9 cellular contexts compared by ENCODE assay signal in genomic region chr20:62356948-62357667, GRCh38. TPM values are rescaled to one million over a fixed set of nuclear protein-coding genes. Genes with fewer than 3 reads are reported as not detected.
DNase-seq lines count a peak whose midpoint lies in the region; ATAC-seq and TF ChIP-seq lines count a peak whose summit lies in the region.
"Had no signal": no experiment of that assay in that cellular context is flagged by ENCODE, and none has a peak within 500 bp of the region (broad histone marks: within the 10 kb centered on the region; RNA-seq: fewer than 3 reads in every experiment).

No MANE protein-coding gene starts in this region.

- H3K4me3 Mint-ChIP-seq in activated CD8-positive, alpha-beta T cell treated with anti-CD3 and anti-CD28 coated beads, Interleukin-2, amount 10 ng/mL, durations not matched to agents 7 days and 5 days: no peak overlapping the region

- H3K27me3 ChIP-seq in testis: no peaks in the 10 kb centered on the region

- POLR2A ChIA-PET in GM10248 (lab: Yijun Ruan, JAX): no interaction called here
- POLR2A ChIA-PET in activated CD8-positive, alpha-beta T cell treated with anti-CD3 and anti-CD28 coated beads, Interleukin-2, amount 10 ng/mL, durations not matched to agents 7 days and 5 days (lab: Charles Lee): no interaction called here

- no peaks in the 10 kb centered on the region for H3K9me3 Mint-ChIP-seq in activated CD8-positive, alpha-beta T cell treated with anti-CD3 and anti-CD28 coated beads, Interleukin-2, amount 10 ng/mL, durations not matched to agents 7 days and 5 days (ENCODE audit: insufficient read depth)
- H3K9me3 Mint-ChIP-seq: nephron had no signal

- TF ChIP-seq RAD21 in Ishikawa (IDR thresholded peaks at IDR 0.05; ENCODE audit: low read depth): no peak; the same call in 1 of the 2 replicates

- TF ChIP-seq EP300 in Ishikawa (IDR thresholded peaks at IDR 0.05; ENCODE audit: borderline replicate concordance): peak; percentile 96

- WGBS in testis, 2 donors: 44 to 70% methylated on average over 12 to 28 of the region's 29 CpGs

- H3K36me3 ChIP-seq in testis (ENCODE audit: low read depth, missing control alignments): no peaks in the 10 kb centered on the region

- no peaks in the 10 kb centered on the region for H3K9me3 ChIP-seq in testis

- CTCF ChIA-PET in GM10248 (lab: Yijun Ruan, JAX): interaction anchor here (1.3 to 2.1 kb wide), 2 partner anchors 11 to 25 kb away, joined by 5 to 8 read pairs; partner anchors contain the start of gene LAMA5
- CTCF ChIA-PET in activated CD8-positive, alpha-beta T cell treated with anti-CD3 and anti-CD28 coated beads, Interleukin-2, amount 10 ng/mL, durations not matched to agents 7 days and 5 days (lab: Charles Lee): no interaction called here

- no peak for TF ChIP-seq POLR2A in testis (IDR thresholded peaks at IDR 0.05)

- ATAC-seq in HG03196 (IDR thresholded peaks at IDR 0.05; ENCODE audit: unreplicated experiment): no peak
- no peak for ATAC-seq in activated CD8-positive, alpha-beta T cell treated with anti-CD3 and anti-CD28 coated beads, Interleukin-2, amount 10 ng/mL, durations not matched to agents 7 days and 5 days

- H3K36me3 Mint-ChIP-seq in activated CD8-positive, alpha-beta T cell treated with anti-CD3 and anti-CD28 coated beads, Interleukin-2, amount 10 ng/mL, durations not matched to agents 7 days and 5 days (ENCODE audit: low read depth): no peaks in the 10 kb centered on the region

- H3K4me1 ChIP-seq in testis: peaks cover 52% of the 10 kb centered on the region

- peak; percentile 82 for DNase-seq in brain pericyte (ENCODE audit: low read depth, low spot score)
- peak; percentile 77 for DNase-seq in iris pigment epithelial cell (ENCODE audit: low read depth)
- no peak for DNase-seq in testis
- no peak for DNase-seq in GM10248 (ENCODE audit: extremely low spot score)
- no peak for DNase-seq in activated CD8-positive, alpha-beta memory T cell treated with anti-CD3 and anti-CD28 coated beads, Interleukin-2, amount 50 U/mL, for 4 hours
- DNase-seq in activated CD8-positive, alpha-beta T cell treated with anti-CD3 and anti-CD28 coated beads, Interleukin-2, amount 10 ng/mL, durations not matched to agents 7 days and 5 days: no peak

- intact Hi-C loops in testis (cut with DNase I; ENCODE audit: low total_unique reads): no loop called here

- TF ChIP-seq CTCF in testis (IDR thresholded peaks at IDR 0.05): no peak
- TF ChIP-seq CTCF in GM10248 (IDR thresholded peaks at IDR 0.05; ENCODE audit: control extremely low read depth, extremely low read depth, low read depth, missing control alignments): no peak

- no peaks in the 10 kb centered on the region for H3K27me3 Mint-ChIP-seq in activated CD8-positive, alpha-beta T cell treated with anti-CD3 and anti-CD28 coated beads, Interleukin-2, amount 10 ng/mL, durations not matched to agents 7 days and 5 days (ENCODE audit: low read depth)

- no peaks in the 10 kb centered on the region for H3K4me1 Mint-ChIP-seq in activated CD8-positive, alpha-beta T cell treated with anti-CD3 and anti-CD28 coated beads, Interleukin-2, amount 10 ng/mL, durations not matched to agents 7 days and 5 days (ENCODE audit: low read depth)

- no peak overlapping the region for H3K27ac Mint-ChIP-seq in activated CD8-positive, alpha-beta T cell treated with anti-CD3 and anti-CD28 coated beads, Interleukin-2, amount 10 ng/mL, durations not matched to agents 7 days and 5 days

- H3K27ac ChIP-seq in testis: peak overlapping the region; percentile 66 to 80

- H3K4me3 ChIP-seq in testis: no peak overlapping the region

TF ChIP-seq in Ishikawa, 13 proteins besides CTCF, POLR2A, EP300 and RAD21:
- TF ChIP-seq USF1 (IDR thresholded peaks at IDR 0.05) (no peak), CEBPB (IDR thresholded peaks at IDR 0.05) (no peak; the same call in 1 of the 2 replicates), EGR1 (IDR thresholded peaks at IDR 0.05) (no peak; the same call in 1 of the 2 replicates), TEAD4 (IDR thresholded peaks at IDR 0.05) (peak; percentile 73), REST (IDR thresholded peaks at IDR 0.05; ENCODE audit: low read depth) (no peak), YY1 (IDR thresholded peaks at IDR 0.05; ENCODE audit: low read depth) (no peak), CREB1 (IDR thresholded peaks at IDR 0.05; ENCODE audit: low read depth) (no peak), TCF12 (IDR thresholded peaks at IDR 0.05; ENCODE audit: low read depth) (peak; percentile 96), ZBTB7A (IDR thresholded peaks at IDR 0.05; ENCODE audit: low read depth) (peak; percentile 94), NFIC (IDR thresholded peaks at IDR 0.05) (peak; percentile 99), FOXM1 (IDR thresholded peaks at IDR 0.05; ENCODE audit: borderline replicate concordance, low read depth) (peak; percentile 73; the same call in 1 of the 2 replicates), TAF1 (IDR thresholded peaks at IDR 0.05; ENCODE audit: low read depth) (no peak), MAX (IDR thresholded peaks at IDR 0.05) (peak; percentile 47)

RNA-seq across cellular contexts. Expression of gene LAMA5, which starts 10.0 kb away (rescaled TPM):
- total RNA-seq in testis: 100 to 1,000 TPM; 121 to 144 TPM
- 33.2 TPM for polyA plus RNA-seq in testis (ENCODE audit: insufficient read depth, low read depth, low replicate concordance)
- total RNA-seq in activated CD8-positive, alpha-beta T cell treated with anti-CD3 and anti-CD28 coated beads, Interleukin-2, amount 10 ng/mL, durations not matched to agents 7 days and 5 days: under 1 TPM; 0.40 to 0.63 TPM

RNA-seq across cellular contexts. Expression of gene RPS21, which starts 29.8 kb away (rescaled TPM):
- 1,000 to 10,000 TPM in 1 of 2 donors, 100 to 1,000 TPM in 1; 548 to 1,387 TPM for total RNA-seq in testis
- polyA plus RNA-seq in testis (ENCODE audit: insufficient read depth, low read depth, low replicate concordance): 1,052 TPM
- total RNA-seq in activated CD8-positive, alpha-beta T cell treated with anti-CD3 and anti-CD28 coated beads, Interleukin-2, amount 10 ng/mL, durations not matched to agents 7 days and 5 days: 1,000 to 10,000 TPM; 1,875 to 1,999 TPM

RNA-seq across cellular contexts. Expression of gene CABLES2, which starts 50.0 kb away (rescaled TPM):
- total RNA-seq in testis: 10 to 100 TPM; 51.0 to 58.6 TPM
- 83.0 TPM for polyA plus RNA-seq in testis (ENCODE audit: insufficient read depth, low read depth, low replicate concordance)
- 10 to 100 TPM; 17.0 to 17.5 TPM for total RNA-seq in activated CD8-positive, alpha-beta T cell treated with anti-CD3 and anti-CD28 coated beads, Interleukin-2, amount 10 ng/mL, durations not matched to agents 7 days and 5 days

RNA-seq across cellular contexts. Expression of gene ADRM1, which starts 54.3 kb away (rescaled TPM):
- total RNA-seq in testis: 100 to 1,000 TPM; 283 to 286 TPM
- 191 TPM for polyA plus RNA-seq in testis (ENCODE audit: insufficient read depth, low read depth, low replicate concordance)
- 100 to 1,000 TPM in 1 of 2 experiments, 10 to 100 TPM in 1; 97.7 to 103 TPM for total RNA-seq in activated CD8-positive, alpha-beta T cell treated with anti-CD3 and anti-CD28 coated beads, Interleukin-2, amount 10 ng/mL, durations not matched to agents 7 days and 5 days

Comparison
In these comparisons a context has a peak if more than half of its experiments do, and no peak if none do; other contexts are left out.
1. DNase-seq: peak in brain pericyte (single experiment) and iris pigment epithelial cell (single experiment); none in testis (single experiment), GM10248 (single experiment), activated CD8-positive, alpha-beta memory T cell treated with anti-CD3 and anti-CD28 coated beads, Interleukin-2, amount 50 U/mL, for 4 hours (single experiment) and activated CD8-positive, alpha-beta T cell treated with anti-CD3 and anti-CD28 coated beads, Interleukin-2, amount 10 ng/mL, durations not matched to agents 7 days and 5 days (single experiment).
2. RNA of gene LAMA5, which starts 10.0 kb away (total RNA-seq): 121 to 144 TPM in testis; 0.40 to 0.63 TPM in activated CD8-positive, alpha-beta T cell treated with anti-CD3 and anti-CD28 coated beads, Interleukin-2, amount 10 ng/mL, durations not matched to agents 7 days and 5 days; every median in the first group is over 10 times any median in the second.